In the genomic region with DNA sequence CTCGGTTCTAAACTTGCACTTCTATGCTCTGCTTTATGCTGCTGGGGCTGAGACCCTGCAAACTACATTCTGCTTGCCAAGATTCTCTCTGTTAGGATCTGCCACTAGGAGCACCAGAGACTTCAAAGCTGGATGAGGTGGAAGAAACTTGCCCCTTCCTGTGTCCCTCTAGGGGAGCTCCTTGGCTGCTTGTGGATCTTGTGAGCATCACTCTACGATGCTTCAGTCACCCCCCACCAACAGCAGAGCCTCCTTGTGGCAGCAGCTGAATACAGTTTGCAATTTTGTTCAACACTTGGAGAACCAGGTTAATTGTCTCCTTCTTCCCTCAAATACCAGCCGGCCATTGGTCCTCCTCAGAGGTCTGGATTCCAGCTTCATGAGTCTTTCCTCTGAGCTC, we compare ENCODE assay signal across 11 cellular contexts.
A peak's percentile ranks its signal among the peaks of the same experiment; 100 is the strongest.
DNase-seq lines count a peak whose midpoint lies in the region; TF ChIP-seq lines count a peak whose summit lies in the region.
"Had no signal": no experiment of that assay in that cellular context is flagged by ENCODE, and none has a peak within 500 bp of the region (broad histone marks: within the 10 kb centered on the region; RNA-seq: fewer than 3 reads in every experiment).

No MANE protein-coding gene starts in this region.

- intact Hi-C loops in OCI-LY7 (cut with micrococcal nuclease; ENCODE audit: unreplicated experiment) = no loop called here

- no peak overlapping the region for H3K9ac ChIP-seq in OCI-LY1 (ENCODE audit: low read length)

- no peaks in the 10 kb centered on the region for H3K27me3 ChIP-seq in OCI-LY1 (ENCODE audit: insufficient read depth, low read length)

- H3K4me1 ChIP-seq in OCI-LY1 (ENCODE audit: insufficient read depth, low read length, severe bottlenecking) = no peaks in the 10 kb centered on the region
- H3K4me1 ChIP-seq in OCI-LY7 (ENCODE audit: insufficient read depth, low read length, poor library complexity, severe bottlenecking) = no peaks in the 10 kb centered on the region

- H3K27ac ChIP-seq in OCI-LY1 (ENCODE audit: low read depth, low read length, poor library complexity, severe bottlenecking) (no peak overlapping the region), OCI-LY7 (ENCODE audit: low read depth, low read length, poor library complexity, severe bottlenecking) (no peak overlapping the region)

- no peak overlapping the region for H2AFZ ChIP-seq in OCI-LY1 (ENCODE audit: low read length)
- H2AFZ ChIP-seq in OCI-LY7 (ENCODE audit: low read length) = no peak overlapping the region

- H3K79me2 ChIP-seq in OCI-LY1 (ENCODE audit: insufficient read depth, low read length) (no peaks in the 10 kb centered on the region), OCI-LY7 (ENCODE audit: insufficient read depth, low read depth, low read length) (no peaks in the 10 kb centered on the region)

- H3K9me2 ChIP-seq in OCI-LY1 (ENCODE audit: low read depth, low read length) = no peaks in the 10 kb centered on the region
- H3K9me2 ChIP-seq in OCI-LY7 (ENCODE audit: insufficient read depth, low read length) = no peaks in the 10 kb centered on the region

- H3F3A ChIP-seq in OCI-LY1 (ENCODE audit: insufficient read depth, low read length) = no peaks in the 10 kb centered on the region

- H3K36me3 ChIP-seq in OCI-LY1 (ENCODE audit: insufficient read depth, low read length) = no peaks in the 10 kb centered on the region
- no peaks in the 10 kb centered on the region for H3K36me3 ChIP-seq in OCI-LY7 (ENCODE audit: insufficient read depth, low read length)

- no peaks in the 10 kb centered on the region for H4K20me1 ChIP-seq in OCI-LY1 (ENCODE audit: insufficient read depth, low read length)
- H4K20me1 ChIP-seq in OCI-LY7 (ENCODE audit: insufficient read depth, low read length) = no peaks in the 10 kb centered on the region

- BruUV-seq in OCI-LY7 (replicated peaks; lab: Mats Ljungman, UMichigan) = no TSS peak

- TF ChIP-seq CTCF in OCI-LY1 (IDR thresholded peaks at IDR 0.05; ENCODE audit: low read length) (peak; percentile 22; the same call in 1 of the 2 replicates), epithelial cell of esophagus (IDR thresholded peaks at IDR 0.05; ENCODE audit: insufficient read depth, low read depth, low read length, missing control alignments) (peak; percentile 25), OCI-LY7 (conservative IDR thresholded peaks at IDR 0.05; ENCODE audit: low read length) (no peak)

- POLR2A ChIA-PET in OCI-LY7 (lab: Charles Lee) = no interaction called here

- H3K9me3 ChIP-seq in OCI-LY1 (ENCODE audit: low read length) (no peaks in the 10 kb centered on the region), OCI-LY7 (ENCODE audit: low read length) (no peaks in the 10 kb centered on the region)

- H3K4me2 ChIP-seq in OCI-LY1 (ENCODE audit: low read length) (no peak overlapping the region), OCI-LY7 (ENCODE audit: low read length) (no peak overlapping the region)

- H3K4me3 ChIP-seq in OCI-LY1 (ENCODE audit: low read depth, low read length, poor library complexity, severe bottlenecking) (no peak overlapping the region), epithelial cell of esophagus (ENCODE audit: low read length) (no peak overlapping the region), OCI-LY7 (ENCODE audit: low read depth, low read length, poor library complexity, severe bottlenecking) (no peak overlapping the region)

- CTCF ChIA-PET in OCI-LY7 (lab: Charles Lee; ENCODE audit: unreplicated experiment) = no interaction called here

- DNase-seq in NCI-H748 (lab: John Stamatoyannopoulos, UW; ENCODE audit: unreplicated experiment) (peak; percentile 13), NCI-H748 treated with DMSO at 0.1 percent for 48 hours (lab: John Stamatoyannopoulos, UW) (no peak), epithelial cell of esophagus (ENCODE audit: low read depth) (peak; percentile 49), smooth muscle cell of the brain vasculature (ENCODE audit: low read depth, low spot score) (peak; percentile 1), OCI-LY7 (ENCODE audit: low spot score) (no peak), glomerular visceral epithelial cell (ENCODE audit: extremely low spot score) (no peak), COLO668 (lab: John Stamatoyannopoulos, UW; ENCODE audit: unreplicated experiment) (no peak)
- DNase-seq: anterior cingulate cortex; NCI-H2107; stimulated activated CD8-positive, alpha-beta memory T cell treated with anti-CD3 and anti-CD28 coated beads, Interleukin-4, amount 100 ng/mL, for 48 hours had no signal

Comparison
In these comparisons a context has a peak if more than half of its experiments do, and no peak if none do; other contexts are left out.
1. DNase-seq: peak in NCI-H748 (single experiment), epithelial cell of esophagus (single experiment) and smooth muscle cell of the brain vasculature (single experiment); none in NCI-H748 treated with DMSO at 0.1 percent for 48 hours (single experiment), OCI-LY7 (single experiment), glomerular visceral epithelial cell (single experiment) and COLO668 (single experiment).